13 cellular contexts compared by ENCODE assay signal in genomic region chr15:77991029-77991406, GRCh38.
DNase-seq lines count a peak whose midpoint lies in the region; ATAC-seq and TF ChIP-seq lines count a peak whose summit lies in the region.
"Had no signal": no experiment of that assay in that cellular context is flagged by ENCODE, and none has a peak within 500 bp of the region (broad histone marks: within the 10 kb centered on the region; RNA-seq: fewer than 3 reads in every experiment).

No MANE protein-coding gene starts in this region.

- no peak overlapping the region for H3K4me3 ChIP-seq in DND-41 (ENCODE audit: low read depth in 1 of 2, low read length in 2 of 2)
- H3K4me3 ChIP-seq in Peyer's patch, result no peak overlapping the region
- H3K4me3 ChIP-seq in right cardiac atrium (ENCODE audit: low read length), result no peak overlapping the region
- H3K4me3 ChIP-seq in spleen, result no peak overlapping the region
- no peak overlapping the region for H3K4me3 ChIP-seq in testis
- H3K4me3 ChIP-seq: GM23248, hepatocyte had no signal

- H3K36me3 ChIP-seq in DND-41 (ENCODE audit: insufficient read depth, low read length) (no peaks in the 10 kb centered on the region), Peyer's patch (no peaks in the 10 kb centered on the region), spleen (peaks cover 0 to 34% (median 0%) of the 10 kb centered on the region in 6 donors), testis (ENCODE audit: low read depth, missing control alignments) (no peaks in the 10 kb centered on the region)

- H2AFZ ChIP-seq in DND-41 (ENCODE audit: low read depth, low read length), result no peak overlapping the region
- H2AFZ ChIP-seq: GM23248, hepatocyte had no signal

- H3K27me3 ChIP-seq in DND-41 (ENCODE audit: insufficient read depth, low read length, poor library complexity), result no peaks in the 10 kb centered on the region
- no peaks in the 10 kb centered on the region for H3K27me3 ChIP-seq in Peyer's patch
- H3K27me3 ChIP-seq in right cardiac atrium (ENCODE audit: control insufficient read depth, insufficient read depth), result no peaks in the 10 kb centered on the region
- H3K27me3 ChIP-seq in spleen (replicated peaks in 1 of 7), result no peaks in the 10 kb centered on the region
- no peaks in the 10 kb centered on the region for H3K27me3 ChIP-seq in testis
- H3K27me3 ChIP-seq: hepatocyte had no signal

- peak overlapping the region; percentile 29; the same call in 1 of the 2 replicates for H3K4me2 ChIP-seq in DND-41 (ENCODE audit: insufficient read depth, low read length)
- H3K4me2 ChIP-seq: hepatocyte had no signal

- DNase-seq in DND-41 (no peak), Peyer's patch (no peak), right cardiac atrium (peak in 1 of 3 donors; percentile 60), spleen (peak; percentile 74), testis (no peak)
- DNase-seq: NCI-H2029 treated with DMSO at 0.1 percent for 48 hours, SIG-M5 had no signal

- ATAC-seq in DND-41 (ENCODE audit: insufficient read depth, low read depth), result no peak
- no peak for ATAC-seq in right cardiac atrium
- no peak for ATAC-seq in GM19035 (IDR thresholded peaks at IDR 0.05; ENCODE audit: unreplicated experiment)
- no peak for ATAC-seq in GM18907 (IDR thresholded peaks at IDR 0.05; ENCODE audit: unreplicated experiment)
- ATAC-seq in HG03196 (IDR thresholded peaks at IDR 0.05; ENCODE audit: unreplicated experiment), result no peak

- H3K27ac ChIP-seq in DND-41 (ENCODE audit: low read length), result peak overlapping the region; percentile 12; the same call in 1 of the 2 replicates
- peak overlapping the region in 3 of 4 donors; percentile 27 to 70 (median 46) for H3K27ac ChIP-seq in Peyer's patch
- peak overlapping the region; percentile 32 for H3K27ac ChIP-seq in right cardiac atrium (ENCODE audit: low read length)
- H3K27ac ChIP-seq in spleen, result peak overlapping the region in 6 of 8 donors; percentile 38 to 72 (median 63)
- H3K27ac ChIP-seq in testis, result no peak overlapping the region
- H3K27ac ChIP-seq: HL-60 had no signal

- H3K4me1 ChIP-seq in DND-41 (ENCODE audit: insufficient read depth, low read length) (peaks cover 17% of the 10 kb centered on the region), Peyer's patch (peaks cover 0 to 51% (median 15%) of the 10 kb centered on the region in 4 donors), right cardiac atrium (ENCODE audit: control insufficient read depth, insufficient read depth, low read length) (peaks cover 25% of the 10 kb centered on the region), spleen (peaks cover 25 to 70% (median 45%) of the 10 kb centered on the region in 6 donors), testis (peaks cover 36% of the 10 kb centered on the region)

- no peak for TF ChIP-seq POLR2A in Peyer's patch (IDR thresholded peaks at IDR 0.05)
- no peak for TF ChIP-seq POLR2A in spleen (IDR thresholded peaks at IDR 0.05)
- TF ChIP-seq POLR2A in testis (IDR thresholded peaks at IDR 0.05), result no peak

- no peak for TF ChIP-seq CTCF in DND-41 (IDR thresholded peaks at IDR 0.05; ENCODE audit: borderline replicate concordance, extremely low read depth, low read length, poor library complexity, severe bottlenecking)
- no peak for TF ChIP-seq CTCF in Peyer's patch (IDR thresholded peaks at IDR 0.05)
- TF ChIP-seq CTCF in spleen (IDR thresholded peaks at IDR 0.05 in 8 of 11, conservative IDR thresholded peaks at IDR 0.05 in 3 of 11), result no peak
- no peak for TF ChIP-seq CTCF in testis (IDR thresholded peaks at IDR 0.05)

- no peaks in the 10 kb centered on the region for H3K79me2 ChIP-seq in DND-41 (ENCODE audit: insufficient read depth, low read length)
- H3K79me2 ChIP-seq: hepatocyte had no signal

- WGBS in right cardiac atrium, result 82% methylated on average over 12 of the region's 12 CpGs
- 65 to 83% (median 71%) methylated on average over 10 to 12 of the region's 12 CpGs for WGBS in spleen, 5 donors
- 59 to 85% methylated on average over 10 to 12 of the region's 12 CpGs for WGBS in testis, 2 donors

- H3K9me3 ChIP-seq in DND-41 (ENCODE audit: insufficient read depth, low read length, severe bottlenecking) (no peaks in the 10 kb centered on the region), Peyer's patch (no peaks in the 10 kb centered on the region), right cardiac atrium (ENCODE audit: control insufficient read depth, low read length) (no peaks in the 10 kb centered on the region), spleen (no peaks in the 10 kb centered on the region), testis (no peaks in the 10 kb centered on the region)

- intact Hi-C loops in right cardiac atrium (cut with DNase I) (no loop called here), spleen (cut with DNase I; ENCODE audit: low total_unique reads) (no loop called here), testis (cut with DNase I; ENCODE audit: low total_unique reads) (no loop called here)

- H3K9ac ChIP-seq in DND-41 (ENCODE audit: low read depth, low read length), result no peak overlapping the region
- H3K9ac ChIP-seq: GM23248 had no signal

- peaks cover 10% of the 10 kb centered on the region for H4K20me1 ChIP-seq in DND-41 (ENCODE audit: insufficient read depth, low read length)

Comparison
In these comparisons a context has a peak if more than half of its experiments do, and no peak if none do; other contexts are left out.
1. H3K27ac ChIP-seq: peak in DND-41 (single experiment), Peyer's patch (3 of 4), right cardiac atrium (single experiment) and spleen (6 of 8); none in testis (0 of 2).